In the genomic region with DNA sequence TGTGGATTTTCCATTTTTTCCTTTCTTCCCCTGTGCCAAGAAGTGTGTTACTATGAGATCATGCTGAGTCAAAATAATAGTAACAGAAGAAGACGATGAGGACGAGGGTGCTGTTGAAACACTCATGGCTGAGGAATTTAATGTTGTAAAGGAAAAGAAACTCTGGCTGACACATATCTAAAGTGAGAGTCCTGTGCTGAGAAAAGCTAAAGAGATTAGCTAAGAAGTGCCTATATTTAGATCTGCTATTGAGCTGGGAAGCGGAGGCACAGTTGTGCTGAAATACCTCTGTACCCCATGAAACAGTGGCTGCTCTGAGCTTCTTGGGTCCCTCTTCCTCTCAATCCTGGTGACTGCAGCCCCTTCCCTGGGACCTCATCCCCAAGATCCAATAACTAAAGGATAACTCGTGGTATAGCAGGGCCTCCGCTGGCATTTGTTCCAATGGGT, we compare ENCODE assay signal across 8 cellular contexts. TPM values are rescaled to one million over a fixed set of nuclear protein-coding genes. Genes with fewer than 3 reads are reported as not detected.
DNase-seq lines count a peak whose midpoint lies in the region; FAIRE-seq and TF ChIP-seq lines count a peak whose summit lies in the region.

No MANE protein-coding gene starts in this region.

- peak; percentile 77 for FAIRE-seq in GM19239 (lab: Jason Lieb, UNC)

- DNase-seq in AG10803 (ENCODE audit: low read depth) (peak; percentile 90), GM19239 (ENCODE audit: insufficient read length, low spot score) (no peak), MG63 (peak; percentile 21), choroid plexus epithelial cell (ENCODE audit: low read depth) (peak; percentile 94), renal cortical epithelial cell (ENCODE audit: low read depth) (peak; percentile 92), retina (no peak), NCI-H69 (lab: John Stamatoyannopoulos, UW) (no peak)
- DNase-seq in effector CD4-positive, alpha-beta T cell, result no peak

- H3K27me3 ChIP-seq in MG63, result no peaks in the 10 kb centered on the region

- H3K9me3 ChIP-seq in MG63, result no peaks in the 10 kb centered on the region

- H3K4me3 ChIP-seq in AG10803 (ENCODE audit: low read length) (no peak overlapping the region), MG63 (no peak overlapping the region), choroid plexus epithelial cell (ENCODE audit: low read depth, low read length) (no peak overlapping the region)

- H3K36me3 ChIP-seq in MG63, result peaks cover 1% of the 10 kb centered on the region; the same call in 1 of the 2 replicates

- TF ChIP-seq CTCF in AG10803 (conservative IDR thresholded peaks at IDR 0.05; ENCODE audit: low read length), result no peak
- no peak for TF ChIP-seq CTCF in choroid plexus epithelial cell (conservative IDR thresholded peaks at IDR 0.05; ENCODE audit: low read depth, low read length)

RNA-seq across cellular contexts. Expression of a gene that starts 1.1 kb away (rescaled TPM):
- total RNA-seq in MG63 (2014; rRNA removed; shearing (Covaris generic); ENCODE audit: low replicate concordance), result 7.7 and 8.9 TPM in 2 replicates
- total RNA-seq in renal cortical epithelial cell, result 10.3 and 19.3 TPM in 2 replicates

RNA-seq across cellular contexts. Expression of a gene that starts 4.2 kb away (rescaled TPM):
- 133 and 182 TPM in 2 replicates for total RNA-seq in MG63 (2014; rRNA removed; shearing (Covaris generic); ENCODE audit: low replicate concordance)
- total RNA-seq in renal cortical epithelial cell, result 109 and 164 TPM in 2 replicates

Comparison
In these comparisons a context has a peak if more than half of its experiments do, and no peak if none do; other contexts are left out.
1. DNase-seq: peak in AG10803 (single experiment), MG63 (single experiment), choroid plexus epithelial cell (single experiment) and renal cortical epithelial cell (single experiment); none in GM19239 (single experiment), retina (single experiment), effector CD4-positive, alpha-beta T cell (single experiment) and NCI-H69 (single experiment).